Comparison of ENCODE assay signal across 8 cellular contexts in the genomic region with DNA sequence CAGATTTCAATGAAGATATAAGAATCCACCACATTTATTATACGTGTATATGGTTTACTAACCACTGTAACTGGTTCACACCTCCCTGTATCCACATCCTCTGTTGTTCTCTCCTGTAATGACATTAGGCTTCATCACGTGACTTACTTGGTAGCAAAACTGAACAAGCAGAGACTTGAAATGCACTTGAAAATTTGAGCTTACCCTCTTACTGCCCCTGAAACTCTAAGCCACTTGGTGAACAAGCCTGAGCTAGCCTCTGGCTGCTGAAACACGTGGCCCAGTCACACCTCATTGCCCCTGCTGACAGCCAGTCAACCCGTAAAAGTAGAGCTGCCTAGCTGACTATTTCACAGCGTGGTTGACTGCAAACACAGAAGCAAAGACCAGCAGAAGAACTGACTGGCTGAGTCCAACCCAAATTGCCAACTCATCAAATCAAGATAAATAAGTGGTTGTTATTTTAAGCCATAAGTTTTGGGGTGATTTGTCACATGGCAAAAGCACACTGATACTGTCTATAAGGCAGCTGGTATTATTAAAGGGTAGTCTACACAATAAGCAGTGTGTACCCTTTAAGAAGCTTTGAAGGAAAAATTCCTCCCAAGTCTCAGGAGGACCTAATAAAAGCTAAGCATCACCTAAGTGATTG.
DNase-seq lines count a peak whose midpoint lies in the region; ATAC-seq and TF ChIP-seq lines count a peak whose summit lies in the region.

No MANE protein-coding gene starts in this region.

- no peaks in the 10 kb centered on the region for H3K9me3 ChIP-seq in hepatocyte (ENCODE audit: low read depth)

- H3K27ac ChIP-seq in hepatocyte, result no peak overlapping the region

- H2AFZ ChIP-seq in hepatocyte, result no peak overlapping the region

- 76% methylated on average over 5 of the region's 5 CpGs for WGBS in hepatocyte (ENCODE audit: low lambda C conversion rate, missing lambda C conversion rate)

- no peaks in the 10 kb centered on the region for H3K79me2 ChIP-seq in hepatocyte

- H3K27me3 ChIP-seq in hepatocyte, result no peaks in the 10 kb centered on the region

- H3K36me3 ChIP-seq in hepatocyte (replicated peaks; ENCODE audit: insufficient read depth, low read depth), result no peaks in the 10 kb centered on the region

- peak; percentile 22 for DNase-seq in NCI-H146 treated with DMSO at 0.1 percent for 48 hours (lab: John Stamatoyannopoulos, UW; ENCODE audit: unreplicated experiment)
- DNase-seq in astrocyte of the hippocampus (ENCODE audit: low read depth, low spot score), result peak; percentile 9
- DNase-seq in cerebellar nuclear complex (lab: John Stamatoyannopoulos, UW), result no peak
- DNase-seq in stimulated activated CD4-positive, alpha-beta T cell treated with anti-CD3 and anti-CD28 coated beads, Interleukin-4, amount 100 ng/mL, for 4 hours, result no peak
- DNase-seq in hepatocyte (ENCODE audit: low spot score), result no peak
- no peak for DNase-seq in RPMI8226

- H3K4me2 ChIP-seq in hepatocyte, result no peak overlapping the region

- no peak overlapping the region for H3K4me3 ChIP-seq in hepatocyte

- H3K4me1 ChIP-seq in hepatocyte (ENCODE audit: insufficient read depth), result no peaks in the 10 kb centered on the region

- TF ChIP-seq CTCF in hepatocyte (IDR thresholded peaks at IDR 0.05; ENCODE audit: poor library complexity), result no peak

- H3K9me2 ChIP-seq in hepatocyte (replicated peaks; ENCODE audit: insufficient read depth), result no peaks in the 10 kb centered on the region

- no peaks in the 10 kb centered on the region for H4K20me1 ChIP-seq in hepatocyte (ENCODE audit: insufficient read depth, poor library complexity, severe bottlenecking)

- ATAC-seq in GM18867 (IDR thresholded peaks at IDR 0.05; ENCODE audit: unreplicated experiment), result peak; percentile 99
- ATAC-seq in HG02678 (IDR thresholded peaks at IDR 0.05; ENCODE audit: unreplicated experiment), result peak; percentile 98

Comparison
In these comparisons a context has a peak if more than half of its experiments do, and no peak if none do; other contexts are left out.
1. DNase-seq: peak in NCI-H146 treated with DMSO at 0.1 percent for 48 hours (single experiment) and astrocyte of the hippocampus (single experiment); none in cerebellar nuclear complex (0 of 2), stimulated activated CD4-positive, alpha-beta T cell treated with anti-CD3 and anti-CD28 coated beads, Interleukin-4, amount 100 ng/mL, for 4 hours (0 of 2), hepatocyte (single experiment) and RPMI8226 (single experiment).